Comparison of ENCODE assay signal across 24 cellular contexts in genomic region chr15:99983894-99984293, GRCh38.
DNase-seq lines count a peak whose midpoint lies in the region; ATAC-seq and TF ChIP-seq lines count a peak whose summit lies in the region.
"Had no signal": no experiment of that assay in that cellular context is flagged by ENCODE, and none has a peak within 500 bp of the region (broad histone marks: within the 10 kb centered on the region; RNA-seq: fewer than 3 reads in every experiment).

No MANE protein-coding gene starts in this region.

- H3K27ac ChIP-seq in heart right ventricle: peak overlapping the region in 8 of 10 donors; percentile 23 to 79 (median 54)
- peak overlapping the region in 3 of 4 donors; percentile 45 to 80 (median 66) for H3K27ac ChIP-seq in tibial nerve
- H3K27ac ChIP-seq: BLaER1 treated with 17β-estradiol and CSF1 and Interleukin-3, amounts not matched to agents 10 nM and 100 nM; pancreas; uterus had no signal

- no peak overlapping the region for H3K4me3 ChIP-seq in heart right ventricle
- no peak overlapping the region for H3K4me3 ChIP-seq in fibroblast of pulmonary artery (replicated peaks; ENCODE audit: low read depth, low read length)
- H3K4me3 ChIP-seq in tibial nerve: no peak overlapping the region
- H3K4me3 ChIP-seq: BLaER1 treated with 17β-estradiol and CSF1 and Interleukin-3, amounts not matched to agents 10 nM and 100 nM; pancreas; sigmoid colon; uterus had no signal

- peak in 1 of 8 donors; percentile 38 for ATAC-seq in heart right ventricle
- no peak for ATAC-seq in left ventricle myocardium superior
- ATAC-seq: left colon, pancreas had no signal

- no peak overlapping the region for H3K4me3 Mint-ChIP-seq in mesothelial cell of epicardium
- H3K4me3 Mint-ChIP-seq: activated CD4-positive, alpha-beta memory T cell treated with anti-CD3 and anti-CD28 coated beads for 36 hours; stimulated activated naive CD8-positive, alpha-beta T cell treated with anti-CD3 and anti-CD28 coated beads, Interleukin-15, Interleukin-2, amounts not matched to agents 100 ng/mL and 50 ng/mL, for 24 hours; T-helper 1 cell treated with Interleukin-12 subunit alpha and Interleukin-12 subunit beta and Interleukin-4 antibody, amounts not matched to agents 30 μg/mL and 1 μg/mL, for 36 hours had no signal

- DNase-seq in heart right ventricle: no peak
- no peak for DNase-seq in left ventricle myocardium superior
- DNase-seq in fibroblast of pulmonary artery (ENCODE audit: low read depth): peak; percentile 25
- DNase-seq in mesothelial cell of epicardium (ENCODE audit: low spot score in 2 of 2, unreplicated experiment in 2 of 2): no peak
- DNase-seq in tibial nerve (ENCODE audit: low spot score in 2 of 2): no peak
- DNase-seq in activated CD4-positive, alpha-beta T cell treated with anti-CD3 and anti-CD28 coated beads for 1 hour: no peak
- no peak for DNase-seq in activated CD4-positive, CD25-positive, alpha-beta regulatory T cell (lab: John Stamatoyannopoulos, UW)
- no peak for DNase-seq in GF-D8 (lab: John Stamatoyannopoulos, UW)
- DNase-seq: activated CD4-positive, alpha-beta memory T cell treated with anti-CD3 and anti-CD28 coated beads for 36 hours; activated naive CD4-positive, alpha-beta T cell treated with Interleukin-2 at 50 U/mL for 16 hours; activated T-cell treated with anti-CD3 and anti-CD28 coated beads, Interleukin-2, amount 50 U/mL, for 1 hour; cerebellar nuclear complex; HCEC 1CT; hippocampal formation; left colon; NCI-H1694; NCI-H2227 treated with DMSO at 0.1 percent for 48 hours; PC-3; sigmoid colon; uterus had no signal

- WGBS in heart right ventricle, 2 donors: 42 to 48% methylated on average over 17 of the region's 17 CpGs
- WGBS in tibial nerve, 2 donors: 19 to 29% methylated on average over 15 to 17 of the region's 17 CpGs

- TF ChIP-seq CTCF in heart right ventricle (IDR thresholded peaks at IDR 0.05): no peak
- no peak for TF ChIP-seq CTCF in fibroblast of pulmonary artery (IDR thresholded peaks at IDR 0.05; ENCODE audit: low read length, missing control alignments)
- no peak for TF ChIP-seq CTCF in mesothelial cell of epicardium (IDR thresholded peaks at IDR 0.05; ENCODE audit: unreplicated experiment)
- no peak for TF ChIP-seq CTCF in tibial nerve (IDR thresholded peaks at IDR 0.05)

- H3K4me1 Mint-ChIP-seq in mesothelial cell of epicardium: peaks cover 68% of the 10 kb centered on the region

- H3K27me3 ChIP-seq in heart right ventricle (no peaks in the 10 kb centered on the region), tibial nerve (no peaks in the 10 kb centered on the region)
- H3K27me3 ChIP-seq: pancreas, sigmoid colon, uterus had no signal

- peaks cover 0 to 8% (median 0%) of the 10 kb centered on the region in 11 donors for H3K9me3 ChIP-seq in heart right ventricle
- peaks cover 0 to 5% (median 0%) of the 10 kb centered on the region in 4 donors for H3K9me3 ChIP-seq in tibial nerve
- H3K9me3 ChIP-seq: pancreas, sigmoid colon, uterus had no signal

- no peak for TF ChIP-seq EP300 in tibial nerve (IDR thresholded peaks at IDR 0.05)

- H3K36me3 ChIP-seq in heart right ventricle (no peaks in the 10 kb centered on the region), tibial nerve (no peaks in the 10 kb centered on the region)
- H3K36me3 ChIP-seq: BLaER1 treated with 17β-estradiol and CSF1 and Interleukin-3, amounts not matched to agents 10 nM and 100 nM; pancreas; sigmoid colon; uterus had no signal

- H3K9me3 Mint-ChIP-seq in mesothelial cell of epicardium: peaks cover 6% of the 10 kb centered on the region
- H3K9me3 Mint-ChIP-seq: stimulated activated naive CD8-positive, alpha-beta T cell treated with anti-CD3 and anti-CD28 coated beads, Interleukin-15, Interleukin-2, amounts not matched to agents 100 ng/mL and 50 ng/mL, for 24 hours had no signal

- H3K27ac Mint-ChIP-seq in mesothelial cell of epicardium: peak overlapping the region; percentile 97
- H3K27ac Mint-ChIP-seq: activated CD4-positive, alpha-beta memory T cell treated with anti-CD3 and anti-CD28 coated beads for 36 hours; stimulated activated naive CD8-positive, alpha-beta T cell treated with anti-CD3 and anti-CD28 coated beads, Interleukin-15, Interleukin-2, amounts not matched to agents 100 ng/mL and 50 ng/mL, for 24 hours; T-helper 1 cell treated with Interleukin-12 subunit alpha and Interleukin-12 subunit beta and Interleukin-4 antibody, amounts not matched to agents 30 μg/mL and 1 μg/mL, for 36 hours had no signal

- intact Hi-C loops in heart right ventricle (cut with DNase I): loop anchor here in 1 of 10 donors (10.0 kb wide), 1 partner anchor 131 kb away; no protein-coding TSS in a partner anchor
- intact Hi-C loops in left ventricle myocardium superior (cut with micrococcal nuclease): no loop called here

- no peaks in the 10 kb centered on the region for H3K27me3 Mint-ChIP-seq in mesothelial cell of epicardium (ENCODE audit: low read depth)
- H3K27me3 Mint-ChIP-seq: activated CD4-positive, alpha-beta memory T cell treated with anti-CD3 and anti-CD28 coated beads for 36 hours; stimulated activated naive CD8-positive, alpha-beta T cell treated with anti-CD3 and anti-CD28 coated beads, Interleukin-15, Interleukin-2, amounts not matched to agents 100 ng/mL and 50 ng/mL, for 24 hours had no signal

- H3K4me1 ChIP-seq in heart right ventricle: peaks cover 0 to 30% (median 7%) of the 10 kb centered on the region in 9 donors
- H3K4me1 ChIP-seq in tibial nerve: peaks cover 0 to 68% (median 13%) of the 10 kb centered on the region in 4 donors
- H3K4me1 ChIP-seq: pancreas, uterus had no signal

- peaks cover 13% of the 10 kb centered on the region for H3K36me3 Mint-ChIP-seq in mesothelial cell of epicardium

- no peak for TF ChIP-seq POLR2A in tibial nerve (IDR thresholded peaks at IDR 0.05)
